Comparison of ENCODE assay signal across 8 cellular contexts in genomic region chr20:833121-833449, GRCh38. TPM values are rescaled to one million over a fixed set of nuclear protein-coding genes. Genes with fewer than 3 reads are reported as not detected.
A peak's percentile ranks its signal among the peaks of the same experiment; 100 is the strongest.
DNase-seq lines count a peak whose midpoint lies in the region; ATAC-seq and TF ChIP-seq lines count a peak whose summit lies in the region.

No MANE protein-coding gene starts in this region.

- H3K9me3 Mint-ChIP-seq in naive thymus-derived CD4-positive, alpha-beta T cell: peaks cover 0 to 2% (median 0%) of the 10 kb centered on the region in 11 donors

- CTCF ChIA-PET in naive thymus-derived CD4-positive, alpha-beta T cell (lab: Charles Lee): interaction anchor here (0.8 to 1.6 kb wide), 7 partner anchors 9 to 123 kb away, joined by 3 to 6 read pairs (median 3); no protein-coding TSS in a partner anchor

- H3K4me1 Mint-ChIP-seq in naive thymus-derived CD4-positive, alpha-beta T cell: peaks cover 31 to 45% (median 41%) of the 10 kb centered on the region in 7 donors

- peaks cover 0 to 6% (median 3%) of the 10 kb centered on the region in 5 donors for H3K36me3 Mint-ChIP-seq in naive thymus-derived CD4-positive, alpha-beta T cell

- ATAC-seq in HG03095 (IDR thresholded peaks at IDR 0.05; ENCODE audit: unreplicated experiment): peak; percentile 20
- peak; percentile 9 for ATAC-seq in body of pancreas
- ATAC-seq in naive thymus-derived CD4-positive, alpha-beta T cell: no peak

- H3K9me3 ChIP-seq in BLaER1 (no peaks in the 10 kb centered on the region), body of pancreas (no peaks in the 10 kb centered on the region)
- no peaks in the 10 kb centered on the region for H3K9me3 ChIP-seq in naive thymus-derived CD4-positive, alpha-beta T cell (ENCODE audit: control insufficient read depth in 2 of 3, low read length in 3 of 3)

- peak overlapping the region; percentile 94; the same call in 1 of the 2 replicates for H3K27ac ChIP-seq in BLaER1
- H3K27ac ChIP-seq in body of pancreas: peak overlapping the region in 3 of 4 donors; percentile 56 to 86 (median 71)
- peak overlapping the region; percentile 94 for H3K27ac ChIP-seq in naive thymus-derived CD4-positive, alpha-beta T cell (ENCODE audit: low read depth, low read length)

- peak overlapping the region; percentile 73 to 92 (median 87) for H3K4me3 Mint-ChIP-seq in naive thymus-derived CD4-positive, alpha-beta T cell

- peak overlapping the region; percentile 89; the same call in 1 of the 2 replicates for H3K9ac ChIP-seq in BLaER1

- H3K27ac Mint-ChIP-seq in naive thymus-derived CD4-positive, alpha-beta T cell: peak overlapping the region; percentile 47 to 97 (median 81)

- no peaks in the 10 kb centered on the region for H3K27me3 Mint-ChIP-seq in naive thymus-derived CD4-positive, alpha-beta T cell

- H3K4me3 ChIP-seq in BLaER1: peak overlapping the region; percentile 82
- H3K4me3 ChIP-seq in body of pancreas: peak overlapping the region; percentile 50 to 96
- peak overlapping the region; percentile 88 for H3K4me3 ChIP-seq in naive thymus-derived CD4-positive, alpha-beta T cell (ENCODE audit: low read length)

- H3K4me1 ChIP-seq in BLaER1 (peaks cover 49% of the 10 kb centered on the region), body of pancreas (peaks cover 18% of the 10 kb centered on the region)
- H3K4me1 ChIP-seq in naive thymus-derived CD4-positive, alpha-beta T cell (ENCODE audit: control insufficient read depth in 2 of 2, insufficient read depth in 2 of 2, low read length in 2 of 2): peaks cover 24 to 26% of the 10 kb centered on the region in 2 donors

- no peak for TF ChIP-seq POLR2A in body of pancreas (IDR thresholded peaks at IDR 0.05)

- intact Hi-C loops in body of pancreas (cut with DNase I): no loop called here
- intact Hi-C loops in naive thymus-derived CD4-positive, alpha-beta T cell (cut with micrococcal nuclease): loop anchor here (1.0 to 10.0 kb wide), 12 partner anchors 11 to 1632 kb away; partner anchors contain the start of genes PSMF1 (in 2 of the 2), CSNK2A1 (in 1 of the 2), SNPH (in 1 of the 2) and STK35 (in 1 of the 2)

- H4K20me1 ChIP-seq in BLaER1: no peaks in the 10 kb centered on the region

- peak overlapping the region; percentile 94 for H3K4me2 ChIP-seq in BLaER1

- POLR2A ChIA-PET in naive thymus-derived CD4-positive, alpha-beta T cell (lab: Charles Lee): interaction anchor here (0.8 to 3.4 kb wide), 6 partner anchors 8 to 285 kb away, joined by 3 to 43 read pairs (median 8); partner anchors contain the start of gene PSMF1

- 1 to 2% methylated on average over 4 of the region's 4 CpGs for WGBS in body of pancreas, 2 donors

- no peaks in the 10 kb centered on the region for H3K36me3 ChIP-seq in BLaER1
- H3K36me3 ChIP-seq in body of pancreas (replicated peaks in 1 of 2; ENCODE audit: insufficient read depth in 1 of 2, low read depth in 2 of 2): no peaks in the 10 kb centered on the region
- H3K36me3 ChIP-seq in naive thymus-derived CD4-positive, alpha-beta T cell (ENCODE audit: control insufficient read depth in 2 of 3, insufficient read depth in 3 of 3, low read length in 3 of 3): no peaks in the 10 kb centered on the region

- H3K27me3 ChIP-seq in BLaER1 (no peaks in the 10 kb centered on the region), body of pancreas (no peaks in the 10 kb centered on the region)
- H3K27me3 ChIP-seq in naive thymus-derived CD4-positive, alpha-beta T cell (ENCODE audit: control insufficient read depth in 2 of 2, insufficient read depth in 2 of 2, low read length in 2 of 2): no peaks in the 10 kb centered on the region

- TF ChIP-seq CTCF in body of pancreas (IDR thresholded peaks at IDR 0.05): no peak

- DNase-seq in body of pancreas (no peak), amygdala (lab: John Stamatoyannopoulos, UW) (no peak), GF-D8 (lab: John Stamatoyannopoulos, UW) (no peak), globus pallidus (ENCODE audit: low spot score) (no peak)
- no peak for DNase-seq in naive thymus-derived CD4-positive, alpha-beta T cell
- no peak for DNase-seq in stimulated activated CD4-positive, alpha-beta T cell treated with anti-CD3 and anti-CD28 coated beads, Interleukin-4, amount 100 ng/mL, for 24 hours

RNA-seq across cellular contexts. Expression of gene FAM110A, which starts 0.4 kb away (rescaled TPM):
- 1 to 10 TPM; 7.0 to 8.2 TPM for total RNA-seq in body of pancreas
- total RNA-seq in naive thymus-derived CD4-positive, alpha-beta T cell: 10 to 100 TPM; 10.9 to 47.4 (median 23.7) TPM
- 10 to 100 TPM in 1 of 2 donors, 1 to 10 TPM in 1; 6.6 to 11.9 TPM for polyA plus RNA-seq in naive thymus-derived CD4-positive, alpha-beta T cell
